ENCODE assay signal across 11 cellular contexts in genomic region chr12:111792155-111792876, GRCh38. TPM values are rescaled to one million over a fixed set of nuclear protein-coding genes. Genes with fewer than 3 reads are reported as not detected.
DNase-seq lines count a peak whose midpoint lies in the region; FAIRE-seq and TF ChIP-seq lines count a peak whose summit lies in the region.
"Had no signal": no experiment of that assay in that cellular context is flagged by ENCODE, and none has a peak within 500 bp of the region (broad histone marks: within the 10 kb centered on the region; RNA-seq: fewer than 3 reads in every experiment).

No MANE protein-coding gene starts in this region.

- peak; percentile 52 for DNase-seq in MCF 10A (ENCODE audit: unreplicated experiment)
- DNase-seq in mammary epithelial cell: no peak
- DNase-seq in fibroblast of the aortic adventitia (ENCODE audit: low read depth): peak; percentile 55
- DNase-seq in stimulated activated CD4-positive, alpha-beta T cell treated with anti-CD3 and anti-CD28 coated beads, Interleukin-4, amount 100 ng/mL, for 4 hours: no peak
- no peak for DNase-seq in T1000 (lab: John Stamatoyannopoulos, UW)
- no peak for DNase-seq in hepatic stellate cell (ENCODE audit: low spot score)
- DNase-seq in GM12891 (ENCODE audit: insufficient read length, low spot score): no peak
- DNase-seq: activated T-cell treated with anti-CD3 and anti-CD28 coated beads for 4 hours, NCI-H2171 treated with DMSO at 0.1 percent for 48 hours, PC-3 had no signal

- H3K9me3 Mint-ChIP-seq in MCF 10A (ENCODE audit: unreplicated experiment): no peaks in the 10 kb centered on the region

- no peaks in the 10 kb centered on the region for H4K20me1 ChIP-seq in mammary epithelial cell (ENCODE audit: insufficient read depth, low read length)

- no peak for TF ChIP-seq CTCF in MCF 10A (IDR thresholded peaks at IDR 0.05; ENCODE audit: unreplicated experiment)
- TF ChIP-seq CTCF in mammary epithelial cell (conservative IDR thresholded peaks at IDR 0.05 in 1 of 2, IDR thresholded peaks at IDR 0.05 in 1 of 2; ENCODE audit: extremely low read depth in 1 of 2, insufficient read depth in 1 of 2, low read depth in 1 of 2, low read length in 2 of 2): no peak
- no peak for TF ChIP-seq CTCF in fibroblast of the aortic adventitia (IDR thresholded peaks at IDR 0.05; ENCODE audit: insufficient read depth, low read length)

- FAIRE-seq in GM12891 (lab: Jason Lieb, UNC): no peak

- no peak for TF ChIP-seq POLR2A in GM12891 (IDR thresholded peaks at IDR 0.05; ENCODE audit: low read depth, low read length)

- no peaks in the 10 kb centered on the region for H3K9me3 ChIP-seq in mammary epithelial cell (replicated peaks; ENCODE audit: insufficient read depth, low read length)
- no peaks in the 10 kb centered on the region for H3K9me3 ChIP-seq in muscle layer of duodenum (ENCODE audit: control insufficient read depth in 1 of 2, low read length in 2 of 2)

- H3K4me3 ChIP-seq in mammary epithelial cell (replicated peaks in 1 of 3; ENCODE audit: insufficient read depth in 1 of 3, low read depth in 2 of 3, low read length in 3 of 3) (no peak overlapping the region), fibroblast of the aortic adventitia (ENCODE audit: low read depth, low read length) (no peak overlapping the region), muscle layer of duodenum (ENCODE audit: low read depth in 1 of 2, low read length in 2 of 2) (no peak overlapping the region)

- H3K27me3 ChIP-seq in mammary epithelial cell (ENCODE audit: insufficient read depth, low read length) (no peaks in the 10 kb centered on the region), muscle layer of duodenum (ENCODE audit: low read depth, low read length) (no peaks in the 10 kb centered on the region)

- H3K4me2 ChIP-seq in mammary epithelial cell (ENCODE audit: insufficient read depth, low read depth, low read length): no peak overlapping the region

- 87% methylated on average over 24 of the region's 27 CpGs for WGBS in mammary epithelial cell (ENCODE audit: low coverage, missing lambda C conversion rate)

- no peak overlapping the region for H3K4me3 Mint-ChIP-seq in MCF 10A (ENCODE audit: unreplicated experiment)

- POLR2A ChIA-PET in MCF 10A (lab: Yijun Ruan, JAX): no interaction called here

- BruUV-seq in MCF 10A (replicated peaks; lab: Mats Ljungman, UMichigan) (no TSS peak), mammary epithelial cell (replicated peaks; lab: Mats Ljungman, UMichigan) (no TSS peak)

- no peaks in the 10 kb centered on the region for H3K79me2 ChIP-seq in mammary epithelial cell (ENCODE audit: insufficient read depth, low read length)

- H3K27ac ChIP-seq in mammary epithelial cell (ENCODE audit: insufficient read depth, low read depth, low read length) (no peak overlapping the region), muscle layer of duodenum (ENCODE audit: low read length) (peak overlapping the region; percentile 31)

- in situ Hi-C loops in mammary epithelial cell (cut with MboI; ENCODE audit: low sequenced_read_pairs in 2 of 2): no loop called here

- H3K27ac Mint-ChIP-seq in MCF 10A (ENCODE audit: low read depth, unreplicated experiment): no peak overlapping the region

- H3K9ac ChIP-seq in mammary epithelial cell (ENCODE audit: insufficient read depth, low read length): no peak overlapping the region

- no peaks in the 10 kb centered on the region for H3K27me3 Mint-ChIP-seq in MCF 10A (ENCODE audit: insufficient read depth, unreplicated experiment)

- H3K36me3 ChIP-seq in mammary epithelial cell (ENCODE audit: insufficient read depth, low read length) (no peaks in the 10 kb centered on the region), muscle layer of duodenum (ENCODE audit: control insufficient read depth in 1 of 2, insufficient read depth in 2 of 2, low read length in 2 of 2) (peaks cover 47 to 67% of the 10 kb centered on the region in 2 donors)

- H3K4me1 ChIP-seq in mammary epithelial cell (ENCODE audit: insufficient read depth, low read length) (no peaks in the 10 kb centered on the region), muscle layer of duodenum (ENCODE audit: control insufficient read depth in 1 of 2, insufficient read depth in 2 of 2, low read length in 2 of 2) (peaks cover 0 to 4% of the 10 kb centered on the region in 2 donors)

- intact Hi-C loops in MCF 10A (cut with micrococcal nuclease): no loop called here
- intact Hi-C loops in mammary epithelial cell (cut with micrococcal nuclease): no loop called here

- peaks cover 6% of the 10 kb centered on the region for H3K4me1 Mint-ChIP-seq in MCF 10A (ENCODE audit: insufficient read depth, unreplicated experiment)

- H2AFZ ChIP-seq in mammary epithelial cell (ENCODE audit: low read depth, low read length): no peak overlapping the region

- CTCF ChIA-PET in MCF 10A (lab: Yijun Ruan, JAX): interaction anchor here (0.6 to 1.1 kb wide), 3 partner anchors 21 to 253 kb away, joined by 3 read pairs; no protein-coding TSS in a partner anchor
- CTCF ChIA-PET in mammary epithelial cell (lab: Charles Lee; ENCODE audit: low non-redundant PET): interaction anchor here (0.6 kb wide), 1 partner anchor 129 kb away, joined by 4 read pairs; no protein-coding TSS in a partner anchor

- no peaks in the 10 kb centered on the region for H3K36me3 Mint-ChIP-seq in MCF 10A (ENCODE audit: insufficient read depth, unreplicated experiment)

- dilution Hi-C loops in mammary epithelial cell (cut with HindIII; ENCODE audit: low sequenced_read_pairs): loop anchor here (5.0 kb wide), 1 partner anchor 105 kb away; the partner anchor contains the start of genes ACAD10 and BRAP

TF ChIP-seq in GM12891, 5 proteins besides CTCF, POLR2A, EP300 and RAD21:
- TF ChIP-seq POLR2AphosphoS5 (IDR thresholded peaks at IDR 0.05; ENCODE audit: low read depth, low read length): no peak
- no peak for TF ChIP-seq TAF1 (IDR thresholded peaks at IDR 0.05; ENCODE audit: low read depth, low read length)
- TF ChIP-seq PAX5 (IDR thresholded peaks at IDR 0.05; ENCODE audit: insufficient read depth, low read length, severe bottlenecking): no peak
TF ChIP-seq in GM12891: peak in this region for 0.

RNA-seq across cellular contexts. Expression of gene ALDH2, which starts 25.6 kb away (rescaled TPM):
- total RNA-seq in MCF 10A (2022): 0.54 TPM in 1 of 2 replicates, not detected in the other
- under 1 TPM in 1 of 2 donors, not detected in 1; 0.38 TPM for total RNA-seq in mammary epithelial cell
- not detected for polyA plus RNA-seq in mammary epithelial cell
- polyA minus RNA-seq in mammary epithelial cell: not detected
- 23.1 and 40.9 TPM in 2 replicates for total RNA-seq in fibroblast of the aortic adventitia (ENCODE audit: low replicate concordance)
- polyA plus RNA-seq in GM12891 (2012; ENCODE audit: low read depth, missing spikeins): 10.5 TPM

RNA-seq across cellular contexts. Expression of gene MAPKAPK5, which starts 49.7 kb away (rescaled TPM):
- total RNA-seq in MCF 10A (2022) (46.3 and 51.3 TPM in 2 replicates), mammary epithelial cell (10 to 100 TPM; 34.5 to 46.7 TPM), fibroblast of the aortic adventitia (ENCODE audit: low replicate concordance) (34.6 and 43.3 TPM in 2 replicates)
- polyA plus RNA-seq in mammary epithelial cell: 38.7 TPM
- 49.4 TPM for polyA minus RNA-seq in mammary epithelial cell
- 17.5 TPM for polyA plus RNA-seq in GM12891 (2012; ENCODE audit: low read depth, missing spikeins)

Comparison
In these comparisons a context has a peak if more than half of its experiments do, and no peak if none do; other contexts are left out.
1. DNase-seq: peak in MCF 10A (single experiment) and fibroblast of the aortic adventitia (single experiment); none in mammary epithelial cell (single experiment), stimulated activated CD4-positive, alpha-beta T cell treated with anti-CD3 and anti-CD28 coated beads, Interleukin-4, amount 100 ng/mL, for 4 hours (0 of 2), T1000 (single experiment), hepatic stellate cell (single experiment) and GM12891 (single experiment).
2. RNA of gene ALDH2, which starts 25.6 kb away (total RNA-seq): 23.1 to 40.9 TPM in fibroblast of the aortic adventitia; 0.38 TPM in mammary epithelial cell and 0.54 TPM in MCF 10A; every median in the first group is over 10 times any median in the second.